Comparison of ENCODE assay signal across 8 cellular contexts in genomic region chr5:61333351-61334223, GRCh38. TPM values are rescaled to one million over a fixed set of nuclear protein-coding genes. Genes with fewer than 3 reads are reported as not detected.
DNase-seq lines count a peak whose midpoint lies in the region; ATAC-seq, FAIRE-seq and TF ChIP-seq lines count a peak whose summit lies in the region.

No MANE protein-coding gene starts in this region.

- H3K4me3 ChIP-seq in fibroblast of pulmonary artery (replicated peaks; ENCODE audit: low read depth, low read length): peak overlapping the region; percentile 82

- H3K36me3 Mint-ChIP-seq in nephron (ENCODE audit: low read depth): peaks cover 19% of the 10 kb centered on the region

- TF ChIP-seq POLR2A in GM12891 (IDR thresholded peaks at IDR 0.05; ENCODE audit: low read depth, low read length): no peak

- peaks cover 51% of the 10 kb centered on the region for H3K4me1 Mint-ChIP-seq in nephron

- peak; percentile 48 for FAIRE-seq in GM12891 (lab: Jason Lieb, UNC)

- peak overlapping the region; percentile 84 to 98 (median 92) for H3K4me3 Mint-ChIP-seq in nephron

- no peaks in the 10 kb centered on the region for H3K9me3 Mint-ChIP-seq in nephron

- peak; percentile 20 for DNase-seq in GM12891 (ENCODE audit: insufficient read length, low spot score)
- DNase-seq in NCI-H69 (lab: John Stamatoyannopoulos, UW): peak; percentile 79
- peak; percentile 5 for DNase-seq in activated T-helper 1 cell treated with Interleukin-2 at 50 U/mL for 16 hours (ENCODE audit: low read depth)
- DNase-seq in fibroblast of pulmonary artery (ENCODE audit: low read depth): peak; percentile 35
- DNase-seq in amniotic stem cell (lab: John Stamatoyannopoulos, UW): no peak

- no peak for ATAC-seq in HG03097 (IDR thresholded peaks at IDR 0.05; ENCODE audit: low FRiP score, unreplicated experiment)
- ATAC-seq in GM21515 (IDR thresholded peaks at IDR 0.05; ENCODE audit: unreplicated experiment): no peak

- H3K27ac Mint-ChIP-seq in nephron: peak overlapping the region; percentile 86 to 95 (median 94)

- peaks cover 5% of the 10 kb centered on the region for H3K27me3 Mint-ChIP-seq in nephron (ENCODE audit: low read depth)

- TF ChIP-seq CTCF in fibroblast of pulmonary artery (IDR thresholded peaks at IDR 0.05; ENCODE audit: low read length, missing control alignments) (no peak), nephron (IDR thresholded peaks at IDR 0.05; ENCODE audit: unreplicated experiment in 3 of 3) (no peak)

TF ChIP-seq in GM12891, 5 proteins besides CTCF, POLR2A, EP300 and RAD21:
- peak; percentile 64; the same call in 1 of the 2 replicates for TF ChIP-seq SPI1 (IDR thresholded peaks at IDR 0.05; ENCODE audit: low read depth, low read length)
- TF ChIP-seq PAX5 (IDR thresholded peaks at IDR 0.05; ENCODE audit: insufficient read depth, low read length, severe bottlenecking): no peak
- no peak for TF ChIP-seq POLR2AphosphoS5 (IDR thresholded peaks at IDR 0.05; ENCODE audit: low read depth, low read length)
- TF ChIP-seq POU2F2 (IDR thresholded peaks at IDR 0.05; ENCODE audit: low read depth, low read length): no peak
- no peak for TF ChIP-seq TAF1 (IDR thresholded peaks at IDR 0.05; ENCODE audit: low read depth, low read length)

RNA-seq across cellular contexts. Expression of gene ZSWIM6, which starts 1.5 kb away (rescaled TPM):
- polyA plus RNA-seq in GM12891 (2012; ENCODE audit: low read depth, missing spikeins): 1.4 TPM
